In genomic region chr2:241386519-241386918, GRCh38 we compare ENCODE assay signal across 17 cellular contexts.
"Had no signal": no experiment of that assay in that cellular context is flagged by ENCODE, and none has a peak within 500 bp of the region (broad histone marks: within the 10 kb centered on the region; RNA-seq: fewer than 3 reads in every experiment).

No MANE protein-coding gene starts in this region.

- H3K9me3 Mint-ChIP-seq: activated T-helper 2 cell treated with anti-CD3 and anti-CD28 coated beads, Interferon-gamma antibody, Interleukin-2, Interleukin-4, amounts not matched to agents 10 μg/mL and 5 μg/mL and 100 μg/mL, durations not matched to agents 14 hours and 24 hours and 36 hours; natural killer cell; stimulated activated effector memory CD8-positive, alpha-beta T cell treated with anti-CD3 and anti-CD28 coated beads, Interleukin-12 subunit alpha, Interleukin-12 subunit beta, amount 100 ng/mL, for 72 hours had no signal

- H3K4me3 Mint-ChIP-seq: activated CD8-positive, alpha-beta memory T cell treated with anti-CD3 and anti-CD28 coated beads, Interleukin-2, amount 10 ng/mL, durations not matched to agents 7 days and 5 days; natural killer cell; stimulated activated effector memory CD8-positive, alpha-beta T cell treated with anti-CD3 and anti-CD28 coated beads, Interleukin-12 subunit alpha, Interleukin-12 subunit beta, amount 100 ng/mL, for 72 hours had no signal

- H3K27ac ChIP-seq: gastrocnemius medialis, heart right ventricle, prostate gland, right lobe of liver, thoracic aorta had no signal

- H3K4me3 ChIP-seq: gastrocnemius medialis, heart right ventricle, prostate gland, right lobe of liver, thoracic aorta had no signal

- H3K27me3 ChIP-seq: gastrocnemius medialis, heart right ventricle, right lobe of liver had no signal

- H3K9me3 ChIP-seq: gastrocnemius medialis, heart right ventricle, prostate gland, right lobe of liver, thoracic aorta had no signal

- H3K27me3 Mint-ChIP-seq: activated CD8-positive, alpha-beta memory T cell treated with anti-CD3 and anti-CD28 coated beads, Interleukin-2, amount 10 ng/mL, durations not matched to agents 7 days and 5 days had no signal

- H3K36me3 Mint-ChIP-seq: natural killer cell; stimulated activated effector memory CD8-positive, alpha-beta T cell treated with anti-CD3 and anti-CD28 coated beads, Interleukin-12 subunit alpha, Interleukin-12 subunit beta, amount 100 ng/mL, for 72 hours had no signal

- H3K27ac Mint-ChIP-seq: activated CD8-positive, alpha-beta memory T cell treated with anti-CD3 and anti-CD28 coated beads, Interleukin-2, amount 10 ng/mL, durations not matched to agents 7 days and 5 days; activated T-helper 2 cell treated with anti-CD3 and anti-CD28 coated beads, Interferon-gamma antibody, Interleukin-2, Interleukin-4, amounts not matched to agents 10 μg/mL and 5 μg/mL and 100 μg/mL, durations not matched to agents 14 hours and 24 hours and 36 hours; natural killer cell; stimulated activated effector memory CD8-positive, alpha-beta T cell treated with anti-CD3 and anti-CD28 coated beads, Interleukin-12 subunit alpha, Interleukin-12 subunit beta, amount 100 ng/mL, for 72 hours had no signal

- ATAC-seq: activated CD8-positive, alpha-beta memory T cell treated with anti-CD3 and anti-CD28 coated beads, Interleukin-2, amount 10 ng/mL, durations not matched to agents 7 days and 5 days; gastrocnemius medialis; heart right ventricle; left cardiac atrium; natural killer cell; right lobe of liver; stimulated activated effector memory CD8-positive, alpha-beta T cell treated with anti-CD3 and anti-CD28 coated beads, Interleukin-12 subunit alpha, Interleukin-12 subunit beta, amount 100 ng/mL, for 72 hours had no signal

- DNase-seq: activated CD4-positive, alpha-beta T cell treated with anti-CD3 and anti-CD28 coated beads, Interleukin-2, amount 50 U/mL, for 48 hours; activated CD8-positive, alpha-beta memory T cell treated with anti-CD3 and anti-CD28 coated beads, Interleukin-2, amount 10 ng/mL, durations not matched to agents 7 days and 5 days; activated naive CD4-positive, alpha-beta T cell treated with anti-CD3 and anti-CD28 coated beads, Interleukin-2, amount 50 U/mL, for 16 hours; activated T-cell treated with anti-CD3 and anti-CD28 coated beads, Interleukin-2, amount 50 U/mL, for 1 hour; gastrocnemius medialis; heart right ventricle; left cardiac atrium; mammary epithelial cell; natural killer cell; nucleus accumbens; right lobe of liver; stimulated activated CD4-positive, alpha-beta T cell treated with anti-CD3 and anti-CD28 coated beads, Interleukin-2, amount 100 ng/mL, for 24 hours; SW 1271 had no signal

- H3K4me1 ChIP-seq: prostate gland, right lobe of liver had no signal

- H3K36me3 ChIP-seq: gastrocnemius medialis, prostate gland, thoracic aorta had no signal
